1 cellular context compared by ENCODE assay signal in the genomic region with DNA sequence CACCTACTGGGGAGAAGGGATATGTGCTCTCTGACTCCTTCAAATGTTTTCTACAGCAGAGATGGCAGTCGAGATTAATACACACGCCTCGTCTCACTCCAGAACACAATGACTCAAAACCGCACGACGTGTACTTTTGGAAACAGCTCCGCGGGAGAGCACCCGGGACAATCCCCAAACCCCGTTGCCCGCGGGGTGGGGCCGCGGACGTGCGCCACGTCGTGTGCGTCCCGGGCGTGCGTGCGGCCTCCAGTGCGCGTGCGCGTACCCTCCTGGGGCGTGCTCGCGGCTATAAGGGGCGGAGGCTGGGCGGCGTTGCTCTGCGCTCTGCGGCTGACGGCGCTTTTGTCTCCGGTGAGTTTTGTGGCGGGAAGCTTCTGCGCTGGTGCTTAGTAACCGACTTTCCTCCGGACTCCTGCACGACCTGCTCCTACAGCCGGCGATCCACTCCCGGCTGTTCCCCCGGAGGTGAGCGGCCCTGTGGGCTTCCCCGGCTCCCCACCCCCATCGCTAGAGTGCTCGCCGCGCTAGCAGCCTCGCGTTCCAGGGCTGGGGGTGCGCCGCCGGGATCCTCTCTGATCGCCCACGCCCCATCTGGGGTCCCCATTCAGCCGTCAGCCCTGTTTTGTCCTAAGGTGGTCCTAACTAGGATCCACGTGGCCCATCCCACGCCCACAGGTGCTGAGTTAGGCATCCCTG.
TF ChIP-seq lines count a peak whose summit lies in the region.

TSS of gene HILPDA (plus strand) at position 323 of the 699 bp plus-strand sequence. CDS start 1,391 bp downstream, outside the sequence.

TF ChIP-seq in HCT116, 20 proteins besides CTCF, POLR2A, EP300 and RAD21 (continued from another document):
- TF ChIP-seq, protein P1, sequence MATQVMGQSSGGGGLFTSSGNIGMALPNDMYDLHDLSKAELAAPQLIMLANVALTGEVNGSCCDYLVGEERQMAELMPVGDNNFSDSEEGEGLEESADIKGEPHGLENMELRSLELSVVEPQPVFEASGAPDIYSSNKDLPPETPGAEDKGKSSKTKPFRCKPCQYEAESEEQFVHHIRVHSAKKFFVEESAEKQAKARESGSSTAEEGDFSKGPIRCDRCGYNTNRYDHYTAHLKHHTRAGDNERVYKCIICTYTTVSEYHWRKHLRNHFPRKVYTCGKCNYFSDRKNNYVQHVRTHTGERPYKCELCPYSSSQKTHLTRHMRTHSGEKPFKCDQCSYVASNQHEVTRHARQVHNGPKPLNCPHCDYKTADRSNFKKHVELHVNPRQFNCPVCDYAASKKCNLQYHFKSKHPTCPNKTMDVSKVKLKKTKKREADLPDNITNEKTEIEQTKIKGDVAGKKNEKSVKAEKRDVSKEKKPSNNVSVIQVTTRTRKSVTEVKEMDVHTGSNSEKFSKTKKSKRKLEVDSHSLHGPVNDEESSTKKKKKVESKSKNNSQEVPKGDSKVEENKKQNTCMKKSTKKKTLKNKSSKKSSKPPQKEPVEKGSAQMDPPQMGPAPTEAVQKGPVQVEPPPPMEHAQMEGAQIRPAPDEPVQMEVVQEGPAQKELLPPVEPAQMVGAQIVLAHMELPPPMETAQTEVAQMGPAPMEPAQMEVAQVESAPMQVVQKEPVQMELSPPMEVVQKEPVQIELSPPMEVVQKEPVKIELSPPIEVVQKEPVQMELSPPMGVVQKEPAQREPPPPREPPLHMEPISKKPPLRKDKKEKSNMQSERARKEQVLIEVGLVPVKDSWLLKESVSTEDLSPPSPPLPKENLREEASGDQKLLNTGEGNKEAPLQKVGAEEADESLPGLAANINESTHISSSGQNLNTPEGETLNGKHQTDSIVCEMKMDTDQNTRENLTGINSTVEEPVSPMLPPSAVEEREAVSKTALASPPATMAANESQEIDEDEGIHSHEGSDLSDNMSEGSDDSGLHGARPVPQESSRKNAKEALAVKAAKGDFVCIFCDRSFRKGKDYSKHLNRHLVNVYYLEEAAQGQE (IDR thresholded peaks at IDR 0.05; ENCODE audit: low read depth): no peak
- no peak for TF ChIP-seq EZH2 (IDR thresholded peaks at IDR 0.05)
- no peak for TF ChIP-seq ATF3 (IDR thresholded peaks at IDR 0.05)
- TF ChIP-seq ELF1 (IDR thresholded peaks at IDR 0.05; ENCODE audit: borderline replicate concordance, low read depth): no peak
- peak; percentile 96 for TF ChIP-seq POLR2AphosphoS5 (IDR thresholded peaks at IDR 0.05; ENCODE audit: low read depth, low read length)
- no peak for TF ChIP-seq CBX3 (IDR thresholded peaks at IDR 0.05; ENCODE audit: low read depth)
TF ChIP-seq in HCT116: peak in this region for 6.
